1 cellular context compared by ENCODE assay signal in genomic region chr3:125191256-125191655, GRCh38.
TF ChIP-seq lines count a peak whose summit lies in the region.

No MANE protein-coding gene starts in this region.

TF ChIP-seq in IMR-90, 13 proteins besides CTCF, POLR2A, EP300 and RAD21 (continued from another document):
- no peak for TF ChIP-seq MAFK (IDR thresholded peaks at IDR 0.05; ENCODE audit: low read depth, low read length)
- TF ChIP-seq CEBPB (IDR thresholded peaks at IDR 0.05; ENCODE audit: low read depth, low read length), result no peak
- TF ChIP-seq FOS (IDR thresholded peaks at IDR 0.05; ENCODE audit: low read depth, low read length), result no peak
- TF ChIP-seq RFX5 (IDR thresholded peaks at IDR 0.05; ENCODE audit: low read depth, low read length), result no peak
- TF ChIP-seq CHD1 (IDR thresholded peaks at IDR 0.05; ENCODE audit: low read depth, low read length), result no peak
- TF ChIP-seq ELK1 (IDR thresholded peaks at IDR 0.05; ENCODE audit: borderline replicate concordance, low read depth, low read length), result no peak
- TF ChIP-seq NFE2L2 (IDR thresholded peaks at IDR 0.05; ENCODE audit: low read depth, low read length), result no peak
- no peak for TF ChIP-seq MAZ (IDR thresholded peaks at IDR 0.05; ENCODE audit: borderline replicate concordance, low read depth, low read length)
- TF ChIP-seq MXI1 (IDR thresholded peaks at IDR 0.05; ENCODE audit: borderline replicate concordance, low read depth, low read length), result no peak
- TF ChIP-seq USF2 (IDR thresholded peaks at IDR 0.05; ENCODE audit: low read depth, low read length), result no peak
